Comparison of ENCODE assay signal across 29 cellular contexts in the genomic region with DNA sequence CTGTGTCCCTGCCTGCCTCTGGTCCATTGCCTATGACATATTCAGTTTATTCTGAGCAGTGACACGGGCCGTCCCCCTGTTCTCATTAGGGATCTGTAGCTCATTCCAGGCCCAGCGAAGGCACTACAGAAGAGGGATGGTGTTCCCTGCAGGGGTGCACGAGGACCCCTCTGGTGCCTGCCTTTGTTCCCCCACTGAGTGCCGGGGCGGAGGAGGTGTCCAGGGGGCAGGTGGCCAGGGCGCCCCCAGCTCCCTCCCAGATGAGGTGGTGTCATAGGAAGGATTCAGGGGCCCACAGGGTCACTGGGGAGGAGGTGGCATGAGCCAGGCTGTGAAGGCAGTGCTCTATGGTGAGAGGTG.
"Had no signal": no experiment of that assay in that cellular context is flagged by ENCODE, and none has a peak within 500 bp of the region (broad histone marks: within the 10 kb centered on the region; RNA-seq: fewer than 3 reads in every experiment).

No MANE protein-coding gene starts in this region.

- H3K4me3 ChIP-seq: ascending aorta, breast epithelium, K562, Peyer's patch, SK-N-MC had no signal

- H3K9me3 ChIP-seq: ascending aorta, breast epithelium, Peyer's patch had no signal

- H3K4me1 ChIP-seq: breast epithelium had no signal

- H3K4me3 Mint-ChIP-seq: activated CD4-positive, alpha-beta T cell treated with anti-CD3 and anti-CD28 coated beads for 36 hours; activated CD4-positive, alpha-beta T cell treated with anti-CD3 and anti-CD28 coated beads, Interleukin-2, amount 10 ng/mL, durations not matched to agents 7 days and 5 days; activated CD8-positive, alpha-beta T cell treated with anti-CD3 and anti-CD28 coated beads, Interleukin-2, amount 10 ng/mL, durations not matched to agents 7 days and 5 days; activated naive CD4-positive, alpha-beta T cell treated with anti-CD3 and anti-CD28 coated beads, Interleukin-2, amount 50 U/mL, for 24 hours; activated naive CD8-positive, alpha-beta T cell treated with anti-CD3 and anti-CD28 coated beads, Interleukin-2, amount 10 ng/mL, durations not matched to agents 7 days and 5 days; activated T-cell treated with anti-CD3 and anti-CD28 coated beads, Interleukin-2, amount 50 U/mL, for 24 hours; T-helper 2 cell treated with Interferon-gamma antibody and Interleukin-4, amounts not matched to agents 5 μg/mL and 100 μg/mL, for 36 hours; WTC11 had no signal

- H3K27me3 ChIP-seq: ascending aorta, Peyer's patch had no signal

- H3K36me3 ChIP-seq: ascending aorta, breast epithelium, Peyer's patch had no signal

- H3K27ac ChIP-seq: ascending aorta, breast epithelium, Peyer's patch, RWPE1, SK-N-MC had no signal

- H3K4me1 Mint-ChIP-seq: activated CD4-positive, alpha-beta T cell treated with anti-CD3 and anti-CD28 coated beads for 36 hours; activated CD4-positive, alpha-beta T cell treated with anti-CD3 and anti-CD28 coated beads, Interleukin-2, amount 10 ng/mL, durations not matched to agents 7 days and 5 days; activated naive CD4-positive, alpha-beta T cell treated with anti-CD3 and anti-CD28 coated beads, Interleukin-2, amount 50 U/mL, for 24 hours; activated naive CD8-positive, alpha-beta T cell treated with anti-CD3 and anti-CD28 coated beads, Interleukin-2, amount 10 ng/mL, durations not matched to agents 7 days and 5 days had no signal

- H3K9me3 Mint-ChIP-seq: activated CD4-positive, alpha-beta T cell treated with anti-CD3 and anti-CD28 coated beads, Interleukin-2, amount 10 ng/mL, durations not matched to agents 7 days and 5 days; activated naive CD4-positive, alpha-beta T cell treated with anti-CD3 and anti-CD28 coated beads, Interleukin-2, amount 50 U/mL, for 24 hours; activated naive CD8-positive, alpha-beta T cell treated with anti-CD3 and anti-CD28 coated beads, Interleukin-2, amount 10 ng/mL, durations not matched to agents 7 days and 5 days; activated T-cell treated with anti-CD3 and anti-CD28 coated beads, Interleukin-2, amount 50 U/mL, for 24 hours; activated T-helper 2 cell treated with anti-CD3 and anti-CD28 coated beads, Interferon-gamma antibody, Interleukin-2, Interleukin-4, amounts not matched to agents 10 μg/mL and 5 μg/mL and 100 μg/mL, durations not matched to agents 14 hours and 24 hours and 36 hours; T-helper 2 cell treated with Interferon-gamma antibody and Interleukin-4, amounts not matched to agents 5 μg/mL and 100 μg/mL, for 36 hours had no signal

- ATAC-seq: activated CD4-positive, alpha-beta T cell treated with anti-CD3 and anti-CD28 coated beads for 36 hours; activated CD4-positive, CD25-positive, alpha-beta regulatory T cell treated with anti-CD3 and anti-CD28 coated beads, Interleukin-2, amount 50 U/mL, for 24 hours; activated CD8-positive, alpha-beta T cell treated with anti-CD3 and anti-CD28 coated beads, Interleukin-2, amount 10 ng/mL, durations not matched to agents 7 days and 5 days; PC-3; WTC11 had no signal

- H3K36me3 Mint-ChIP-seq: activated naive CD4-positive, alpha-beta T cell treated with anti-CD3 and anti-CD28 coated beads, Interleukin-2, amount 50 U/mL, for 24 hours; activated naive CD8-positive, alpha-beta T cell treated with anti-CD3 and anti-CD28 coated beads, Interleukin-2, amount 10 ng/mL, durations not matched to agents 7 days and 5 days; WTC11 had no signal

- H3K27ac Mint-ChIP-seq: activated CD4-positive, alpha-beta T cell treated with anti-CD3 and anti-CD28 coated beads for 36 hours; activated CD4-positive, alpha-beta T cell treated with anti-CD3 and anti-CD28 coated beads, Interleukin-2, amount 10 ng/mL, durations not matched to agents 7 days and 5 days; activated CD8-positive, alpha-beta T cell treated with anti-CD3 and anti-CD28 coated beads, Interleukin-2, amount 10 ng/mL, durations not matched to agents 7 days and 5 days; activated naive CD4-positive, alpha-beta T cell treated with anti-CD3 and anti-CD28 coated beads, Interleukin-2, amount 50 U/mL, for 24 hours; activated naive CD8-positive, alpha-beta T cell treated with anti-CD3 and anti-CD28 coated beads, Interleukin-2, amount 10 ng/mL, durations not matched to agents 7 days and 5 days; activated T-cell treated with anti-CD3 and anti-CD28 coated beads, Interleukin-2, amount 50 U/mL, for 24 hours; activated T-helper 2 cell treated with anti-CD3 and anti-CD28 coated beads, Interferon-gamma antibody, Interleukin-2, Interleukin-4, amounts not matched to agents 10 μg/mL and 5 μg/mL and 100 μg/mL, durations not matched to agents 14 hours and 24 hours and 36 hours; T-helper 2 cell treated with Interferon-gamma antibody and Interleukin-4, amounts not matched to agents 5 μg/mL and 100 μg/mL, for 36 hours; WTC11 had no signal

- H3K27me3 Mint-ChIP-seq: activated CD4-positive, alpha-beta T cell treated with anti-CD3 and anti-CD28 coated beads, Interleukin-2, amount 10 ng/mL, durations not matched to agents 7 days and 5 days; activated naive CD8-positive, alpha-beta T cell treated with anti-CD3 and anti-CD28 coated beads, Interleukin-2, amount 10 ng/mL, durations not matched to agents 7 days and 5 days had no signal

- DNase-seq: activated CD4-positive, alpha-beta T cell treated with anti-CD3 and anti-CD28 coated beads for 36 hours; activated CD4-positive, alpha-beta T cell treated with anti-CD3 and anti-CD28 coated beads, Interleukin-2, amount 10 ng/mL, durations not matched to agents 7 days and 5 days; activated CD4-positive, alpha-beta T cell treated with anti-CD3 and anti-CD28 coated beads, Interleukin-2, amount 50 U/mL, for 48 hours; activated CD8-positive, alpha-beta T cell treated with anti-CD3 and anti-CD28 coated beads, Interleukin-2, amount 10 ng/mL, durations not matched to agents 7 days and 5 days; activated gamma-delta T cell; activated naive CD4-positive, alpha-beta T cell treated with Interleukin-2 at 50 U/mL for 16 hours; activated naive CD8-positive, alpha-beta T cell treated with anti-CD3 and anti-CD28 coated beads, Interleukin-2, amount 10 ng/mL, durations not matched to agents 7 days and 5 days; activated T-cell treated with anti-CD3 and anti-CD28 coated beads, Interleukin-2, amount 50 U/mL, for 24 hours; amygdala; NCI-H1105; NCI-H1436; NCI-H1694; NCI-H1930; NCI-H2081 treated with DMSO at 0.1 percent for 48 hours; NCI-H345; NCI-H524 treated with DMSO at 0.1 percent for 48 hours; PC-3; Peyer's patch; Right ventricle myocardium superior had no signal
